ENCODE assay signal across 14 cellular contexts in genomic region chr17:5355416-5356129, GRCh38.
DNase-seq lines count a peak whose midpoint lies in the region; ATAC-seq and TF ChIP-seq lines count a peak whose summit lies in the region.
"Had no signal": no experiment of that assay in that cellular context is flagged by ENCODE, and none has a peak within 500 bp of the region (broad histone marks: within the 10 kb centered on the region; RNA-seq: fewer than 3 reads in every experiment).

No MANE protein-coding gene starts in this region.

- no peak overlapping the region for H2AFZ ChIP-seq in PC-9

- H3K4me3 Mint-ChIP-seq in activated naive CD4-positive, alpha-beta T cell treated with anti-CD3 and anti-CD28 coated beads, Interleukin-2, amount 10 ng/mL, durations not matched to agents 7 days and 5 days, result no peak overlapping the region
- H3K4me3 Mint-ChIP-seq: activated naive CD8-positive, alpha-beta T cell treated with anti-CD3 and anti-CD28 coated beads, Interleukin-2, amount 10 ng/mL, durations not matched to agents 7 days and 5 days had no signal

- intact Hi-C loops in PC-9 (cut with micrococcal nuclease; ENCODE audit: unreplicated experiment) (no loop called here), Right ventricle myocardium superior (cut with DNase I) (no loop called here), tibial artery (cut with DNase I; ENCODE audit: low total_unique reads) (no loop called here)

- H3K27ac ChIP-seq in PC-9 (peak overlapping the region; percentile 6; the same call in 1 of the 2 replicates), tibial artery (peak overlapping the region; percentile 64 to 72)

- no peak overlapping the region for H3K4me3 ChIP-seq in PC-9
- H3K4me3 ChIP-seq in tibial artery, result no peak overlapping the region

- DNase-seq in activated naive CD4-positive, alpha-beta T cell treated with anti-CD3 and anti-CD28 coated beads, Interleukin-2, amount 50 U/mL, for 72 hours (ENCODE audit: low spot score in 2 of 2), result no peak
- DNase-seq in activated naive CD4-positive, alpha-beta T cell treated with anti-CD3 and anti-CD28 coated beads, Interleukin-2, amount 10 ng/mL, durations not matched to agents 7 days and 5 days, result no peak
- DNase-seq in PC-9, result no peak
- no peak for DNase-seq in Right ventricle myocardium superior
- peak in 1 of 2 donors; percentile 45 for DNase-seq in tibial artery
- no peak for DNase-seq in iPS-NIHi11 (ENCODE audit: low spot score)
- DNase-seq in inferior parietal cortex (ENCODE audit: extremely low spot score), result no peak
- DNase-seq: activated naive CD8-positive, alpha-beta T cell treated with anti-CD3 and anti-CD28 coated beads, Interleukin-2, amount 10 ng/mL, durations not matched to agents 7 days and 5 days; AML-193; dermis blood vessel endothelial cell; glutamatergic neuron; NCI-H2029 treated with DMSO at 0.1 percent for 48 hours; stimulated activated CD8-positive, alpha-beta memory T cell treated with anti-CD3 and anti-CD28 coated beads, Interleukin-4, amount 100 ng/mL, for 48 hours had no signal

- no peaks in the 10 kb centered on the region for H3K27me3 Mint-ChIP-seq in activated naive CD4-positive, alpha-beta T cell treated with anti-CD3 and anti-CD28 coated beads, Interleukin-2, amount 10 ng/mL, durations not matched to agents 7 days and 5 days
- H3K27me3 Mint-ChIP-seq: activated naive CD8-positive, alpha-beta T cell treated with anti-CD3 and anti-CD28 coated beads, Interleukin-2, amount 10 ng/mL, durations not matched to agents 7 days and 5 days had no signal

- H3K4me1 ChIP-seq in PC-9 (replicated peaks; ENCODE audit: insufficient read depth) (peaks cover 13% of the 10 kb centered on the region), tibial artery (peaks cover 0 to 39% (median 16%) of the 10 kb centered on the region in 4 donors)

- H3K9me2 ChIP-seq in PC-9 (ENCODE audit: insufficient read depth), result no peaks in the 10 kb centered on the region

- H3K27me3 ChIP-seq in PC-9 (ENCODE audit: insufficient read depth, low read depth) (no peaks in the 10 kb centered on the region), tibial artery (no peaks in the 10 kb centered on the region)

- BruUV-seq in PC-9 (replicated peaks; lab: Mats Ljungman, UMichigan), result no TSS peak

- no peak for TF ChIP-seq CTCF in PC-9 (conservative IDR thresholded peaks at IDR 0.05)
- TF ChIP-seq CTCF in tibial artery (IDR thresholded peaks at IDR 0.05), result no peak

- H3K9me3 ChIP-seq in PC-9 (ENCODE audit: insufficient read depth, low read depth) (no peaks in the 10 kb centered on the region), tibial artery (no peaks in the 10 kb centered on the region)

- H4K20me1 ChIP-seq in PC-9 (ENCODE audit: insufficient read depth), result no peaks in the 10 kb centered on the region; the same call in 1 of the 2 replicates

- POLR2A ChIA-PET in PC-9 (lab: Charles Lee; ENCODE audit: unreplicated experiment), result no interaction called here

- no peak for ATAC-seq in activated naive CD4-positive, alpha-beta T cell treated with anti-CD3 and anti-CD28 coated beads, Interleukin-2, amount 50 U/mL, for 72 hours
- ATAC-seq in Right ventricle myocardium superior (ENCODE audit: poor library complexity), result peak; percentile 71
- no peak for ATAC-seq in GM21360 (IDR thresholded peaks at IDR 0.05; ENCODE audit: unreplicated experiment)

- H3K4me2 ChIP-seq in PC-9, result no peak overlapping the region; the same call in none of the 2 replicates

- CTCF ChIA-PET in activated naive CD4-positive, alpha-beta T cell treated with anti-CD3 and anti-CD28 coated beads, Interleukin-2, amount 10 ng/mL, durations not matched to agents 7 days and 5 days (lab: Charles Lee), result interaction anchor here (0.6 kb wide), 1 partner anchor 103 kb away, joined by 3 read pairs; no protein-coding TSS in a partner anchor
- CTCF ChIA-PET in PC-9 (lab: Charles Lee), result no interaction called here

- H3K27ac Mint-ChIP-seq in activated naive CD4-positive, alpha-beta T cell treated with anti-CD3 and anti-CD28 coated beads, Interleukin-2, amount 50 U/mL, for 72 hours, result peak overlapping the region; percentile 13 to 28
- no peak overlapping the region for H3K27ac Mint-ChIP-seq in activated naive CD4-positive, alpha-beta T cell treated with anti-CD3 and anti-CD28 coated beads, Interleukin-2, amount 10 ng/mL, durations not matched to agents 7 days and 5 days
- H3K27ac Mint-ChIP-seq: activated naive CD8-positive, alpha-beta T cell treated with anti-CD3 and anti-CD28 coated beads, Interleukin-2, amount 10 ng/mL, durations not matched to agents 7 days and 5 days had no signal

- no peaks in the 10 kb centered on the region for H3K79me2 ChIP-seq in PC-9 (ENCODE audit: low read depth)

- H3K36me3 Mint-ChIP-seq in activated naive CD4-positive, alpha-beta T cell treated with anti-CD3 and anti-CD28 coated beads, Interleukin-2, amount 50 U/mL, for 72 hours, result peaks cover 0 to 4% of the 10 kb centered on the region in 2 donors
- H3K36me3 Mint-ChIP-seq in activated naive CD4-positive, alpha-beta T cell treated with anti-CD3 and anti-CD28 coated beads, Interleukin-2, amount 10 ng/mL, durations not matched to agents 7 days and 5 days, result peaks cover 28% of the 10 kb centered on the region

- H3K36me3 ChIP-seq in PC-9 (ENCODE audit: low read depth) (no peaks in the 10 kb centered on the region), tibial artery (peaks cover 32 to 75% (median 34%) of the 10 kb centered on the region in 3 donors)

- H3K9me3 Mint-ChIP-seq in activated naive CD4-positive, alpha-beta T cell treated with anti-CD3 and anti-CD28 coated beads, Interleukin-2, amount 50 U/mL, for 72 hours, result no peaks in the 10 kb centered on the region
- no peaks in the 10 kb centered on the region for H3K9me3 Mint-ChIP-seq in activated naive CD4-positive, alpha-beta T cell treated with anti-CD3 and anti-CD28 coated beads, Interleukin-2, amount 10 ng/mL, durations not matched to agents 7 days and 5 days
- H3K9me3 Mint-ChIP-seq: activated naive CD8-positive, alpha-beta T cell treated with anti-CD3 and anti-CD28 coated beads, Interleukin-2, amount 10 ng/mL, durations not matched to agents 7 days and 5 days had no signal

- H3K4me1 Mint-ChIP-seq in activated naive CD4-positive, alpha-beta T cell treated with anti-CD3 and anti-CD28 coated beads, Interleukin-2, amount 10 ng/mL, durations not matched to agents 7 days and 5 days, result no peaks in the 10 kb centered on the region
- H3K4me1 Mint-ChIP-seq: activated naive CD8-positive, alpha-beta T cell treated with anti-CD3 and anti-CD28 coated beads, Interleukin-2, amount 10 ng/mL, durations not matched to agents 7 days and 5 days had no signal

- no peaks in the 10 kb centered on the region for H3F3A ChIP-seq in PC-9 (ENCODE audit: insufficient read depth, low read depth)
